10 cellular contexts compared by ENCODE assay signal in the genomic region with DNA sequence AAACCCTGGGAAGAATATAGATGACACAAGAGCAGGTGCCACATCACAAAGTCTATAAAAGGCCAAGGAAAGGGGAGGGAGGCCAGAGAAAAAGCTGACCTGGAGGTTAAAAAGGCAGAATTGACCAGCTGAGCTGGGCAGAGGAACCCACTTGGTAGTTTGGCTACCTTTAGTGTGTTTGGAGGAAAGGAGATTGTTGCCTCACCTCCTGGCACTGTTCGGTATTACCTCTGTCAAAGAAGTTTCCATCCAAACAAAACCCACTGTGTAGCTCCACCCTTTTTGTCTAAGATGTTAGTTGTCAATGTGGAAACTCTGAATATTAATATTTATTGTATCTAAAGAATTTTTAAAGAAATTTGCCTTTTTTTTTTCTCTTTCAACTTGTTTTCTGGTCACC. TPM values are rescaled to one million over a fixed set of nuclear protein-coding genes. Genes with fewer than 3 reads are reported as not detected.
A peak's percentile ranks its signal among the peaks of the same experiment; 100 is the strongest.
DNase-seq lines count a peak whose midpoint lies in the region; ATAC-seq, FAIRE-seq and TF ChIP-seq lines count a peak whose summit lies in the region.
"Had no signal": no experiment of that assay in that cellular context is flagged by ENCODE, and none has a peak within 500 bp of the region (broad histone marks: within the 10 kb centered on the region; RNA-seq: fewer than 3 reads in every experiment).

No MANE protein-coding gene starts in this region.

- no peak for TF ChIP-seq POLR2A in breast epithelium (IDR thresholded peaks at IDR 0.05)

- H3K27ac Mint-ChIP-seq in MCF 10A (ENCODE audit: low read depth, unreplicated experiment) (peak overlapping the region; percentile 44), natural killer cell (no peak overlapping the region)
- no peak overlapping the region for H3K27ac Mint-ChIP-seq in stimulated activated memory B cell treated with anti-CD40 and anti-IgM and Interleukin-4, amounts not matched to agents 10 μg/mL and 1 μg/mL and 100 μg/mL, for 72 hours
- H3K27ac Mint-ChIP-seq: activated naive CD4-positive, alpha-beta T cell treated with anti-CD3 and anti-CD28 coated beads for 36 hours had no signal

- BruUV-seq in MCF 10A (replicated peaks; lab: Mats Ljungman, UMichigan) = no TSS peak

- H3K9me3 ChIP-seq in breast epithelium (no peaks in the 10 kb centered on the region), hepatocyte (ENCODE audit: low read depth) (no peaks in the 10 kb centered on the region)

- no peaks in the 10 kb centered on the region for H4K20me1 ChIP-seq in hepatocyte (ENCODE audit: insufficient read depth, poor library complexity, severe bottlenecking)

- TF ChIP-seq CTCF in MCF 10A (IDR thresholded peaks at IDR 0.05; ENCODE audit: unreplicated experiment) (peak; percentile 16), breast epithelium (IDR thresholded peaks at IDR 0.05) (peak in 1 of 3 donors; percentile 14), hepatocyte (IDR thresholded peaks at IDR 0.05; ENCODE audit: poor library complexity) (peak; percentile 15), natural killer cell (IDR thresholded peaks at IDR 0.05) (no peak)

- no peaks in the 10 kb centered on the region for H3K9me2 ChIP-seq in hepatocyte (replicated peaks; ENCODE audit: insufficient read depth)

- intact Hi-C loops in MCF 10A (cut with micrococcal nuclease) = loop anchor here (2.0 kb wide), 1 partner anchor 52 kb away; no protein-coding TSS in a partner anchor
- intact Hi-C loops in breast epithelium (cut with DNase I; ENCODE audit: low total_unique reads) = no loop called here
- intact Hi-C loops in natural killer cell (cut with micrococcal nuclease) = no loop called here

- H3K27me3 ChIP-seq in breast epithelium (no peaks in the 10 kb centered on the region), hepatocyte (no peaks in the 10 kb centered on the region)

- peaks cover 21% of the 10 kb centered on the region for H3K4me1 Mint-ChIP-seq in MCF 10A (ENCODE audit: insufficient read depth, unreplicated experiment)
- no peaks in the 10 kb centered on the region for H3K4me1 Mint-ChIP-seq in natural killer cell
- peaks cover 14% of the 10 kb centered on the region for H3K4me1 Mint-ChIP-seq in stimulated activated memory B cell treated with anti-CD40 and anti-IgM and Interleukin-4, amounts not matched to agents 10 μg/mL and 1 μg/mL and 100 μg/mL, for 72 hours

- H3K27ac ChIP-seq in breast epithelium (no peak overlapping the region), hepatocyte (no peak overlapping the region)

- no peak for ATAC-seq in natural killer cell
- no peak for ATAC-seq in stimulated activated memory B cell treated with anti-CD40 and anti-IgM and Interleukin-4, amounts not matched to agents 10 μg/mL and 1 μg/mL and 100 μg/mL, for 72 hours

- in situ Hi-C loops in SK-MEL-5 (cut with HindIII; ENCODE audit: low pct_unique_long_range_greater_than_20kb, low sequenced_read_pairs) = no loop called here

- peaks cover under 1% of the 10 kb centered on the region for H3K79me2 ChIP-seq in hepatocyte

- WGBS in hepatocyte (ENCODE audit: low lambda C conversion rate, missing lambda C conversion rate) = 74% methylated on average over 1 of the region's 1 CpG

- H3K27me3 Mint-ChIP-seq in MCF 10A (ENCODE audit: insufficient read depth, unreplicated experiment) (no peaks in the 10 kb centered on the region), natural killer cell (ENCODE audit: low read depth in 2 of 2) (no peaks in the 10 kb centered on the region)
- no peaks in the 10 kb centered on the region for H3K27me3 Mint-ChIP-seq in stimulated activated memory B cell treated with anti-CD40 and anti-IgM and Interleukin-4, amounts not matched to agents 10 μg/mL and 1 μg/mL and 100 μg/mL, for 72 hours

- peak; percentile 67 for DNase-seq in MCF 10A (ENCODE audit: unreplicated experiment)
- no peak for DNase-seq in breast epithelium (ENCODE audit: low spot score in 2 of 2)
- peak; percentile 41 for DNase-seq in SK-MEL-5 (ENCODE audit: low read depth, low spot score)
- no peak for DNase-seq in hepatocyte (ENCODE audit: low spot score)
- peak; percentile 12 for DNase-seq in urothelium cell line (ENCODE audit: low spot score)
- no peak for DNase-seq in activated effector memory CD4-positive, alpha-beta T cell treated with Interleukin-2 at 50 U/mL for 16 hours
- no peak for DNase-seq in natural killer cell
- DNase-seq: activated naive CD4-positive, alpha-beta T cell treated with anti-CD3 and anti-CD28 coated beads for 36 hours had no signal

- H3K36me3 Mint-ChIP-seq in MCF 10A (ENCODE audit: insufficient read depth, unreplicated experiment) (peaks cover 57% of the 10 kb centered on the region), natural killer cell (no peaks in the 10 kb centered on the region)
- peaks cover 23% of the 10 kb centered on the region for H3K36me3 Mint-ChIP-seq in stimulated activated memory B cell treated with anti-CD40 and anti-IgM and Interleukin-4, amounts not matched to agents 10 μg/mL and 1 μg/mL and 100 μg/mL, for 72 hours

- H3K4me3 ChIP-seq in breast epithelium (no peak overlapping the region), hepatocyte (no peak overlapping the region)

- H3K4me2 ChIP-seq in hepatocyte = no peak overlapping the region

- no peak overlapping the region for H2AFZ ChIP-seq in hepatocyte

- no peak for FAIRE-seq in urothelium cell line (lab: Jason Lieb, UNC)
- FAIRE-seq: GM18507 had no signal

- H3K4me1 ChIP-seq in breast epithelium (no peaks in the 10 kb centered on the region), hepatocyte (ENCODE audit: insufficient read depth) (no peaks in the 10 kb centered on the region)

- H3K9me3 Mint-ChIP-seq in MCF 10A (ENCODE audit: unreplicated experiment) = no peaks in the 10 kb centered on the region
- H3K9me3 Mint-ChIP-seq in natural killer cell = no peaks in the 10 kb centered on the region
- H3K9me3 Mint-ChIP-seq in stimulated activated memory B cell treated with anti-CD40 and anti-IgM and Interleukin-4, amounts not matched to agents 10 μg/mL and 1 μg/mL and 100 μg/mL, for 72 hours = no peaks in the 10 kb centered on the region
- H3K9me3 Mint-ChIP-seq: activated naive CD4-positive, alpha-beta T cell treated with anti-CD3 and anti-CD28 coated beads for 36 hours had no signal

- H3K4me3 Mint-ChIP-seq in MCF 10A (ENCODE audit: unreplicated experiment) = no peak overlapping the region
- no peak overlapping the region for H3K4me3 Mint-ChIP-seq in natural killer cell
- no peak overlapping the region for H3K4me3 Mint-ChIP-seq in stimulated activated memory B cell treated with anti-CD40 and anti-IgM and Interleukin-4, amounts not matched to agents 10 μg/mL and 1 μg/mL and 100 μg/mL, for 72 hours
- H3K4me3 Mint-ChIP-seq: activated naive CD4-positive, alpha-beta T cell treated with anti-CD3 and anti-CD28 coated beads for 36 hours had no signal

- CTCF ChIA-PET in MCF 10A (lab: Yijun Ruan, JAX) = interaction anchor here (0.6 to 2.4 kb wide), 8 partner anchors 14 to 65 kb away, joined by 3 to 13 read pairs (median 3); no protein-coding TSS in a partner anchor

- H3K36me3 ChIP-seq in breast epithelium (no peaks in the 10 kb centered on the region), hepatocyte (replicated peaks; ENCODE audit: insufficient read depth, low read depth) (no peaks in the 10 kb centered on the region)

- POLR2A ChIA-PET in MCF 10A (lab: Yijun Ruan, JAX) = interaction anchor here (0.6 to 5.5 kb wide), 8 partner anchors 22 to 325 kb away, joined by 3 to 69 read pairs (median 6); a partner anchor contains a TSS

RNA-seq across cellular contexts. Expression of a gene that starts 23.4 kb away (rescaled TPM):
- 18.3 and 29.0 TPM in 2 replicates for total RNA-seq in MCF 10A (2022)
- 10 to 100 TPM in 2 of 3 donors, 1 to 10 TPM in 1; 3.5 to 11.6 (median 10.8) TPM for total RNA-seq in breast epithelium
- 19.4 and 21.5 TPM in 2 replicates for total RNA-seq in SK-MEL-5 (2014; rRNA removed; shearing (Covaris generic))
- 12.6 and 17.2 TPM in 2 replicates for polyA plus RNA-seq in SK-MEL-5 (2015; cell fraction: cytosol; rRNA removed)
- 5.4 and 8.4 TPM in 2 replicates for polyA plus RNA-seq in SK-MEL-5 (2015; cell fraction: nucleus; rRNA removed)
- total RNA-seq in hepatocyte = 51.6 and 53.3 TPM in 2 replicates
- polyA plus RNA-seq in hepatocyte = 10.0 and 18.6 TPM in 2 replicates
- 1 to 10 TPM; 3.7 to 6.3 (median 5.6) TPM for total RNA-seq in natural killer cell

RNA-seq across cellular contexts. Expression of a gene that starts 49.2 kb away (rescaled TPM):
- total RNA-seq in MCF 10A (2022) (50.7 and 55.3 TPM in 2 replicates), breast epithelium (10 to 100 TPM; 28.2 to 38.3 (median 32.2) TPM), hepatocyte (30.5 and 42.0 TPM in 2 replicates), natural killer cell (10 to 100 TPM; 17.1 to 27.9 (median 20.3) TPM)
- 36.1 and 38.0 TPM in 2 replicates for total RNA-seq in SK-MEL-5 (2014; rRNA removed; shearing (Covaris generic))
- 30.3 and 37.4 TPM in 2 replicates for polyA plus RNA-seq in SK-MEL-5 (2015; cell fraction: cytosol; rRNA removed)
- 21.7 and 25.7 TPM in 2 replicates for polyA plus RNA-seq in SK-MEL-5 (2015; cell fraction: nucleus; rRNA removed)
- polyA plus RNA-seq in hepatocyte = 26.8 and 28.5 TPM in 2 replicates

RNA-seq across cellular contexts. Expression of a gene that starts 49.3 kb away (rescaled TPM):
- total RNA-seq in MCF 10A (2022) (11.9 and 15.0 TPM in 2 replicates), breast epithelium (10 to 100 TPM; 23.4 to 81.0 (median 33.4) TPM), hepatocyte (21.6 and 33.8 TPM in 2 replicates), natural killer cell (10 to 100 TPM; 21.4 to 28.1 (median 23.5) TPM)
- total RNA-seq in SK-MEL-5 (2014; rRNA removed; shearing (Covaris generic)) = 8.5 and 10.9 TPM in 2 replicates
- 6.5 and 10.0 TPM in 2 replicates for polyA plus RNA-seq in SK-MEL-5 (2015; cell fraction: cytosol; rRNA removed)
- polyA plus RNA-seq in SK-MEL-5 (2015; cell fraction: nucleus; rRNA removed) = 23.4 and 38.7 TPM in 2 replicates
- polyA plus RNA-seq in hepatocyte = 26.3 and 29.4 TPM in 2 replicates

Comparison
In these comparisons a context has a peak if more than half of its experiments do, and no peak if none do; other contexts are left out.
1. DNase-seq: peak in MCF 10A (single experiment), SK-MEL-5 (single experiment) and urothelium cell line (single experiment); none in breast epithelium (0 of 2), hepatocyte (single experiment), activated effector memory CD4-positive, alpha-beta T cell treated with Interleukin-2 at 50 U/mL for 16 hours (single experiment) and natural killer cell (single experiment).